Comparison of ENCODE assay signal across 23 cellular contexts in the genomic region with DNA sequence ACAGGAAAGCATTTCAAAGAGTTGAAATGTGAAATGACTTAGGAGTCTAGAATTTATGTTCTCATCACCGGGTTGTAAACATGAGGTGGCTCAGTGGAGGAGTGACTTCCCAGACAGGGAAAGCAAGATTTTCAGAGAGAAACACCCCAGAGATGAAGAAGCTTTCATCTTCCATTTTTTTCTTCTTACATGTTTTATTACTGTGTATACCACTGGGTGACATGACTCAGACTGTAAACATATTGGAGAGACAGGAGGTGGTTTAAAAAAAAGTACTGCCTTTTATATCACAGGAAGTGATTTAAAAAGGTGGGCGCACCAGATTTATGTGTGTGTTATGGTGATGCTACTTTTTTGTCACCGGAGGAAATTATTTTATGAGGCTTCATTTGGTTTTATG.
DNase-seq lines count a peak whose midpoint lies in the region; TF ChIP-seq lines count a peak whose summit lies in the region.
"Had no signal": no experiment of that assay in that cellular context is flagged by ENCODE, and none has a peak within 500 bp of the region (broad histone marks: within the 10 kb centered on the region; RNA-seq: fewer than 3 reads in every experiment).

No MANE protein-coding gene starts in this region.

- BruUV-seq in A673 (replicated peaks; lab: Mats Ljungman, UMichigan) (no TSS peak), mammary epithelial cell (replicated peaks; lab: Mats Ljungman, UMichigan) (no TSS peak)

- H3K4me1 ChIP-seq in A673 (ENCODE audit: insufficient read depth, low read length, poor library complexity, severe bottlenecking): peaks cover 16% of the 10 kb centered on the region
- no peaks in the 10 kb centered on the region for H3K4me1 ChIP-seq in mammary epithelial cell (ENCODE audit: insufficient read depth, low read length)
- no peaks in the 10 kb centered on the region for H3K4me1 ChIP-seq in mesenchymal stem cell (ENCODE audit: control insufficient read depth, insufficient read depth, low read depth, low read length)
- H3K4me1 ChIP-seq: A549, Caco-2 had no signal

- no peak overlapping the region for H4K8ac ChIP-seq in mesenchymal stem cell (ENCODE audit: low read length)

- intact Hi-C loops in A673 (cut with micrococcal nuclease; ENCODE audit: unreplicated experiment): no loop called here
- intact Hi-C loops in mammary epithelial cell (cut with micrococcal nuclease): no loop called here

- peaks cover 5% of the 10 kb centered on the region for H3K9me3 Mint-ChIP-seq in activated CD4-positive, alpha-beta memory T cell treated with anti-CD3 and anti-CD28 coated beads, Interleukin-2, amount 10 ng/mL, durations not matched to agents 7 days and 5 days

- no peaks in the 10 kb centered on the region for H3K27me3 ChIP-seq in A673 (replicated peaks; ENCODE audit: insufficient read depth, low read depth, low read length, poor library complexity)
- H3K27me3 ChIP-seq in mammary epithelial cell (ENCODE audit: insufficient read depth, low read length): no peaks in the 10 kb centered on the region
- no peaks in the 10 kb centered on the region for H3K27me3 ChIP-seq in mesenchymal stem cell (ENCODE audit: control insufficient read depth in 1 of 2, insufficient read depth in 1 of 2, low read length in 2 of 2)
- H3K27me3 ChIP-seq: cardiac muscle cell had no signal

- H3K9ac ChIP-seq in mammary epithelial cell (ENCODE audit: insufficient read depth, low read length) (no peak overlapping the region), mesenchymal stem cell (ENCODE audit: low read length) (peak overlapping the region; percentile 49)

- H3K36me3 Mint-ChIP-seq in activated CD4-positive, alpha-beta memory T cell treated with anti-CD3 and anti-CD28 coated beads, Interleukin-2, amount 10 ng/mL, durations not matched to agents 7 days and 5 days (ENCODE audit: low read depth): no peaks in the 10 kb centered on the region

- POLR2A ChIA-PET in A673 (lab: Charles Lee; ENCODE audit: low non-redundant PET): no interaction called here
- POLR2A ChIA-PET in activated CD4-positive, alpha-beta memory T cell treated with anti-CD3 and anti-CD28 coated beads, Interleukin-2, amount 10 ng/mL, durations not matched to agents 7 days and 5 days (lab: Charles Lee): no interaction called here

- no peak overlapping the region for H2AK5ac ChIP-seq in mesenchymal stem cell (ENCODE audit: low read length, severe bottlenecking)

- no peaks in the 10 kb centered on the region for H3K79me1 ChIP-seq in mesenchymal stem cell (replicated peaks; ENCODE audit: low read length, poor library complexity, severe bottlenecking)

- 71% methylated on average over 3 of the region's 3 CpGs for WGBS in mammary epithelial cell (ENCODE audit: low coverage, missing lambda C conversion rate)
- WGBS in mesenchymal stem cell: 46% methylated on average over 3 of the region's 3 CpGs

- no peak overlapping the region for H4K91ac ChIP-seq in mesenchymal stem cell (ENCODE audit: low read length)

- H2AFZ ChIP-seq in mammary epithelial cell (ENCODE audit: low read depth, low read length) (peak overlapping the region; percentile 17), mesenchymal stem cell (ENCODE audit: low read depth, low read length) (no peak overlapping the region)

- no peak overlapping the region for H3K23ac ChIP-seq in mesenchymal stem cell (ENCODE audit: low read length in 2 of 2)

- H2BK12ac ChIP-seq in mesenchymal stem cell (ENCODE audit: low read length in 2 of 2): no peak overlapping the region

- H3K27me3 Mint-ChIP-seq in activated CD4-positive, alpha-beta memory T cell treated with anti-CD3 and anti-CD28 coated beads, Interleukin-2, amount 10 ng/mL, durations not matched to agents 7 days and 5 days: no peaks in the 10 kb centered on the region

- in situ Hi-C loops in mammary epithelial cell (cut with MboI; ENCODE audit: low sequenced_read_pairs in 2 of 2): no loop called here

- no peak overlapping the region for H3K18ac ChIP-seq in mesenchymal stem cell (ENCODE audit: low read depth in 1 of 2, low read length in 2 of 2)

- H3K4me1 Mint-ChIP-seq in activated CD4-positive, alpha-beta memory T cell treated with anti-CD3 and anti-CD28 coated beads, Interleukin-2, amount 10 ng/mL, durations not matched to agents 7 days and 5 days: no peaks in the 10 kb centered on the region
- H3K4me1 Mint-ChIP-seq: naive B cell had no signal

- no peak overlapping the region for H3K4me3 Mint-ChIP-seq in activated CD4-positive, alpha-beta memory T cell treated with anti-CD3 and anti-CD28 coated beads, Interleukin-2, amount 10 ng/mL, durations not matched to agents 7 days and 5 days
- H3K4me3 Mint-ChIP-seq: naive B cell had no signal

- H3K79me2 ChIP-seq in mammary epithelial cell (ENCODE audit: insufficient read depth, low read length): no peaks in the 10 kb centered on the region

- H2BK15ac ChIP-seq in mesenchymal stem cell (ENCODE audit: low read depth, poor library complexity, severe bottlenecking): no peak overlapping the region

- no peak overlapping the region for H3K4me2 ChIP-seq in mammary epithelial cell (ENCODE audit: insufficient read depth, low read depth, low read length)
- H3K4me2 ChIP-seq in mesenchymal stem cell (ENCODE audit: low read length, poor library complexity, severe bottlenecking): no peak overlapping the region
- H3K4me2 ChIP-seq: A549 had no signal

- H3K27ac ChIP-seq in A673 (ENCODE audit: low read depth, low read length, poor library complexity, severe bottlenecking) (peak overlapping the region; percentile 44), mammary epithelial cell (ENCODE audit: insufficient read depth, low read depth, low read length) (no peak overlapping the region), mesenchymal stem cell (ENCODE audit: low read length, poor library complexity, severe bottlenecking) (no peak overlapping the region)
- H3K27ac ChIP-seq: A549, cardiac muscle cell, VCaP had no signal

- TF ChIP-seq CTCF in A673 (conservative IDR thresholded peaks at IDR 0.05; ENCODE audit: low read depth, low read length) (no peak), mammary epithelial cell (conservative IDR thresholded peaks at IDR 0.05 in 1 of 2, IDR thresholded peaks at IDR 0.05 in 1 of 2; ENCODE audit: extremely low read depth in 1 of 2, insufficient read depth in 1 of 2, low read depth in 1 of 2, low read length in 2 of 2) (no peak)

- peaks cover 9% of the 10 kb centered on the region for H3K36me3 ChIP-seq in A673 (ENCODE audit: insufficient read depth, low read length, poor library complexity, severe bottlenecking)
- no peaks in the 10 kb centered on the region for H3K36me3 ChIP-seq in mammary epithelial cell (ENCODE audit: insufficient read depth, low read length)
- H3K36me3 ChIP-seq in mesenchymal stem cell (ENCODE audit: control insufficient read depth in 1 of 2, insufficient read depth in 2 of 2, low read depth in 1 of 2, low read length in 2 of 2): no peaks in the 10 kb centered on the region
- H3K36me3 ChIP-seq: cardiac muscle cell had no signal

- no peak overlapping the region for H3K27ac Mint-ChIP-seq in activated CD4-positive, alpha-beta memory T cell treated with anti-CD3 and anti-CD28 coated beads, Interleukin-2, amount 10 ng/mL, durations not matched to agents 7 days and 5 days
- H3K27ac Mint-ChIP-seq: naive B cell had no signal

- no peak overlapping the region for H2BK120ac ChIP-seq in mesenchymal stem cell (ENCODE audit: low read depth, low read length)

- H3K4me3 ChIP-seq in A673 (ENCODE audit: low read depth, low read length, poor library complexity, severe bottlenecking) (no peak overlapping the region), mammary epithelial cell (replicated peaks in 1 of 3; ENCODE audit: insufficient read depth in 1 of 3, low read depth in 2 of 3, low read length in 3 of 3) (no peak overlapping the region), mesenchymal stem cell (ENCODE audit: insufficient read depth in 1 of 2, low read depth in 1 of 2, low read length in 2 of 2) (no peak overlapping the region)
- H3K4me3 ChIP-seq: A549, cardiac muscle cell had no signal

- H3K14ac ChIP-seq in mesenchymal stem cell (ENCODE audit: low read length in 2 of 2): no peak overlapping the region

- CTCF ChIA-PET in A673 (lab: Charles Lee) (interaction anchor here (0.6 kb wide), 1 partner anchor 85 kb away, joined by 8 read pairs; no protein-coding TSS in a partner anchor), mammary epithelial cell (lab: Charles Lee; ENCODE audit: low non-redundant PET) (no interaction called here)
- CTCF ChIA-PET in activated CD4-positive, alpha-beta memory T cell treated with anti-CD3 and anti-CD28 coated beads, Interleukin-2, amount 10 ng/mL, durations not matched to agents 7 days and 5 days (lab: Charles Lee): no interaction called here

- H2BK5ac ChIP-seq in mesenchymal stem cell (ENCODE audit: low read depth, low read length, poor library complexity, severe bottlenecking): no peak overlapping the region

- dilution Hi-C loops in mammary epithelial cell (cut with HindIII; ENCODE audit: low sequenced_read_pairs): no loop called here

- H3K9me3 ChIP-seq in A673 (ENCODE audit: low read depth, low read length, poor library complexity, severe bottlenecking): no peaks in the 10 kb centered on the region
- H3K9me3 ChIP-seq in mammary epithelial cell (replicated peaks; ENCODE audit: insufficient read depth, low read length): no peaks in the 10 kb centered on the region
- H3K9me3 ChIP-seq in mesenchymal stem cell (ENCODE audit: control insufficient read depth, low read length): no peaks in the 10 kb centered on the region
- H3K9me3 ChIP-seq: Caco-2 had no signal

- no peaks in the 10 kb centered on the region for H4K20me1 ChIP-seq in mammary epithelial cell (ENCODE audit: insufficient read depth, low read length)

- H3K4ac ChIP-seq in mesenchymal stem cell (ENCODE audit: low read depth in 1 of 2, low read length in 2 of 2): no peak overlapping the region

- peak; percentile 62 for DNase-seq in A673 (ENCODE audit: low spot score)
- peak; percentile 60 for DNase-seq in HT1080 (ENCODE audit: low read depth)
- DNase-seq in mammary epithelial cell: peak; percentile 35
- DNase-seq in mesenchymal stem cell: no peak
- DNase-seq in NCI-H2081 (lab: John Stamatoyannopoulos, UW): no peak
- no peak for DNase-seq in Kasumi-1 (lab: John Stamatoyannopoulos, UW)
- DNase-seq in HK-2 (ENCODE audit: unreplicated experiment): no peak
- DNase-seq in activated CD4-positive, alpha-beta memory T cell treated with anti-CD3 and anti-CD28 coated beads, Interleukin-2, amount 10 ng/mL, durations not matched to agents 7 days and 5 days: no peak
- DNase-seq: activated gamma-delta T cell; Caco-2; GOT3; hippocampal formation; KBM-7; left colon; naive B cell; NCI-H1417; NCI-H446; retina; stimulated activated CD4-positive, alpha-beta T cell treated with anti-CD3 and anti-CD28 coated beads, Interleukin-2, amount 100 ng/mL, for 24 hours; stimulated activated CD8-positive, alpha-beta memory T cell treated with anti-CD3 and anti-CD28 coated beads, Interleukin-4, amount 100 ng/mL, for 48 hours had no signal

Comparison
In these comparisons a context has a peak if more than half of its experiments do, and no peak if none do; other contexts are left out.
1. DNase-seq: peak in A673 (single experiment), HT1080 (single experiment) and mammary epithelial cell (single experiment); none in mesenchymal stem cell (single experiment), NCI-H2081 (0 of 2), Kasumi-1 (0 of 2), HK-2 (single experiment) and activated CD4-positive, alpha-beta memory T cell treated with anti-CD3 and anti-CD28 coated beads, Interleukin-2, amount 10 ng/mL, durations not matched to agents 7 days and 5 days (single experiment).